7 cellular contexts compared by ENCODE assay signal in the genomic region with DNA sequence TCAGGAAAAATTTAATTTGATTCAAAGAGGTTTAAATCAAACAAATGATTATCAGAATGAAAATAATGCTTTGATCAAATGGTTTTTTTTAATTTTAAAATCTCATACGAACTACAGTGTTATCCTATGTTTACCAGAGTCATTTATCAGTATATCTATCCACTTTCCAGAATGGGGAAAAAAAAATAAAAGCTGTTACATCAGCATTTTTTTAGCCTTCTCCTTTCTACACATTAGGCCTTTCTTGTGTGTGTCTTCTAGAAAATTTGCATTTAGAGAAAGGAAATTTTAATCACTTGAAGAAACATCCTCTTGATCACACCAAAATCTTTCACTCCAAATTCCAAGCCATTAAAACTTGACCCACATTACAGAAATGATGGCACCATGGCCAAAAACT.
"Had no signal": no experiment of that assay in that cellular context is flagged by ENCODE, and none has a peak within 500 bp of the region (broad histone marks: within the 10 kb centered on the region; RNA-seq: fewer than 3 reads in every experiment).

No MANE protein-coding gene starts in this region.

- ATAC-seq: HCT116 had no signal

- H3K4me3 ChIP-seq: HAP-1 had no signal

- DNase-seq: GOT3, HFFc6, KG1 had no signal

- H3K36me3 ChIP-seq: HAP-1 had no signal

- H3K4me1 ChIP-seq: HAP-1 had no signal

- H3K4me3 Mint-ChIP-seq: HFFc6, IgD-negative memory B cell had no signal

- H3K27ac ChIP-seq: HL-60 had no signal

- H3K36me3 Mint-ChIP-seq: IgD-negative memory B cell had no signal

- H3K9me3 ChIP-seq: HAP-1 had no signal

- H3K27ac Mint-ChIP-seq: HFFc6, IgD-negative memory B cell had no signal
